9 cellular contexts compared by ENCODE assay signal in the genomic region with DNA sequence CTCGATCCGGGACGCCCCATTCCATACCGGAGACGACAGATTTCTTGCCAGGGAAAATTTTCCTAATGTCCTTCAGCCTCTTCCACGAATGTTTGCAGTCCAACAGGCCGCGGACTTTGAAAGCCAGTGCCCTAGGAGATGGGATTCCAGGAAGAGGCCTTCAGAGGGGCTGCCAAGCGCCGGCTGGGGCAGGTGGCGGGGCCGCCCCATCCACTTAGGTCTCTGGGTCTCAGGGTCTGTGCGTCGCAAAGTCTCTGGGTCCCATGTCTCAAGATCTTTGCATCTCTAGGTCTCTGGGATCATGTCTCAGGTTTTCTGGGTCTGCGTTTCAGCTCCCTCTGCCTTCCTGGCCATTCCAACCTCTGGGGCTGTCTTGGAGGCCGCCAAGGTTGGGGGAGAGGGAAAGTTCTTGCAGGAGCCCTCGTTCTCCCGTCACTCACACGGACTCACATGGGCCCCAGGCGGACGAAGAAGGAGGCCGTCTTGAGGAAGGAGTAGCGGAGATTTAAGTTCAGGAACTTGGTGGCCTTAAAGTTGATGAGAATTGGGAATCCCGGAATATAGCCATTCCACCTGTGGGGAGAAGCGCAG. TPM values are rescaled to one million over a fixed set of nuclear protein-coding genes. Genes with fewer than 3 reads are reported as not detected.
DNase-seq lines count a peak whose midpoint lies in the region; ATAC-seq and TF ChIP-seq lines count a peak whose summit lies in the region.
"Had no signal": no experiment of that assay in that cellular context is flagged by ENCODE, and none has a peak within 500 bp of the region (broad histone marks: within the 10 kb centered on the region; RNA-seq: fewer than 3 reads in every experiment).

No MANE protein-coding gene starts in this region.

- H3K27me3 ChIP-seq in right lobe of liver: peaks cover 0 to 2% of the 10 kb centered on the region in 2 donors
- H3K27me3 ChIP-seq in testis: no peaks in the 10 kb centered on the region

- CTCF ChIA-PET in activated CD4-positive, alpha-beta T cell treated with anti-CD3 and anti-CD28 coated beads for 36 hours (lab: Charles Lee): interaction anchor here (0.6 to 20.9 kb wide), 12 partner anchors 9 to 1180 kb away, joined by 3 to 315 read pairs (median 5); partner anchors contain the start of gene ALOXE3

- peak overlapping the region; percentile 53 for H3K27ac Mint-ChIP-seq in activated CD4-positive, alpha-beta T cell treated with anti-CD3 and anti-CD28 coated beads for 36 hours
- H3K27ac Mint-ChIP-seq in activated naive CD8-positive, alpha-beta T cell treated with anti-CD3 and anti-CD28 coated beads, Interleukin-2, amount 50 U/mL, for 24 hours: peak overlapping the region; percentile 88

- H3K4me3 ChIP-seq in right lobe of liver (peak overlapping the region in 2 of 3 donors; percentile 18 to 31), testis (peak overlapping the region; percentile 52 to 54)

- H3K4me3 Mint-ChIP-seq in activated CD4-positive, alpha-beta T cell treated with anti-CD3 and anti-CD28 coated beads for 36 hours: peak overlapping the region; percentile 94
- H3K4me3 Mint-ChIP-seq in activated naive CD8-positive, alpha-beta T cell treated with anti-CD3 and anti-CD28 coated beads, Interleukin-2, amount 50 U/mL, for 24 hours: peak overlapping the region; percentile 90

- peaks cover 12% of the 10 kb centered on the region for H3K4me1 Mint-ChIP-seq in activated CD4-positive, alpha-beta T cell treated with anti-CD3 and anti-CD28 coated beads for 36 hours
- H3K4me1 Mint-ChIP-seq in activated naive CD8-positive, alpha-beta T cell treated with anti-CD3 and anti-CD28 coated beads, Interleukin-2, amount 50 U/mL, for 24 hours: peaks cover 15% of the 10 kb centered on the region

- no peak for TF ChIP-seq POLR2A in right lobe of liver (IDR thresholded peaks at IDR 0.05)
- TF ChIP-seq POLR2A in testis (IDR thresholded peaks at IDR 0.05): no peak

- intact Hi-C loops in activated CD4-positive, alpha-beta T cell treated with anti-CD3 and anti-CD28 coated beads for 36 hours (cut with DNase I, micrococcal nuclease): loop anchor here (1.0 to 5.0 kb wide), 2 partner anchors 30 to 77 kb away; no protein-coding TSS in a partner anchor
- intact Hi-C loops in right lobe of liver (cut with DNase I) (no loop called here), testis (cut with DNase I; ENCODE audit: low total_unique reads) (no loop called here)

- H3K36me3 Mint-ChIP-seq in activated CD4-positive, alpha-beta T cell treated with anti-CD3 and anti-CD28 coated beads for 36 hours (ENCODE audit: low read depth): peaks cover 14% of the 10 kb centered on the region
- peaks cover 12% of the 10 kb centered on the region for H3K36me3 Mint-ChIP-seq in activated naive CD8-positive, alpha-beta T cell treated with anti-CD3 and anti-CD28 coated beads, Interleukin-2, amount 50 U/mL, for 24 hours (ENCODE audit: low read depth)

- H3K9me3 Mint-ChIP-seq in activated CD4-positive, alpha-beta T cell treated with anti-CD3 and anti-CD28 coated beads for 36 hours (ENCODE audit: low read depth): no peaks in the 10 kb centered on the region
- no peaks in the 10 kb centered on the region for H3K9me3 Mint-ChIP-seq in activated naive CD8-positive, alpha-beta T cell treated with anti-CD3 and anti-CD28 coated beads, Interleukin-2, amount 50 U/mL, for 24 hours

- no peak overlapping the region for H3K27ac ChIP-seq in right lobe of liver
- H3K27ac ChIP-seq in testis: no peak overlapping the region

- TF ChIP-seq CTCF in right lobe of liver (IDR thresholded peaks at IDR 0.05): peak in 3 of 4 donors; percentile 2 to 23 (median 4)
- no peak for TF ChIP-seq CTCF in testis (IDR thresholded peaks at IDR 0.05)

- POLR2A ChIA-PET in activated CD4-positive, alpha-beta T cell treated with anti-CD3 and anti-CD28 coated beads for 36 hours (lab: Charles Lee): no interaction called here

- H3K36me3 ChIP-seq in right lobe of liver: no peaks in the 10 kb centered on the region
- no peaks in the 10 kb centered on the region for H3K36me3 ChIP-seq in testis (ENCODE audit: low read depth, missing control alignments)

- H3K27me3 Mint-ChIP-seq in activated CD4-positive, alpha-beta T cell treated with anti-CD3 and anti-CD28 coated beads for 36 hours: no peaks in the 10 kb centered on the region
- no peaks in the 10 kb centered on the region for H3K27me3 Mint-ChIP-seq in activated naive CD8-positive, alpha-beta T cell treated with anti-CD3 and anti-CD28 coated beads, Interleukin-2, amount 50 U/mL, for 24 hours

- WGBS in right lobe of liver (ENCODE audit: insufficient coverage, low coverage, low lambda C conversion rate, missing lambda C conversion rate): 15% methylated on average over 23 of the region's 25 CpGs
- 14 to 26% methylated on average over 10 to 25 of the region's 25 CpGs for WGBS in testis, 2 donors

- no peak for ATAC-seq in activated CD4-positive, alpha-beta T cell treated with anti-CD3 and anti-CD28 coated beads for 36 hours
- ATAC-seq in activated naive CD8-positive, alpha-beta T cell treated with anti-CD3 and anti-CD28 coated beads, Interleukin-2, amount 50 U/mL, for 24 hours: no peak
- ATAC-seq in right lobe of liver: peak in 1 of 4 donors; percentile 9
- ATAC-seq in HG03571 (IDR thresholded peaks at IDR 0.05; ENCODE audit: unreplicated experiment): no peak

- H3K4me1 ChIP-seq in right lobe of liver (peaks cover 0 to 11% (median 5%) of the 10 kb centered on the region in 4 donors), testis (peaks cover 10% of the 10 kb centered on the region)

- DNase-seq in activated CD4-positive, alpha-beta T cell treated with anti-CD3 and anti-CD28 coated beads for 36 hours: no peak
- no peak for DNase-seq in activated CD4-positive, alpha-beta T cell treated with anti-CD3 and anti-CD28 coated beads, Interleukin-2, amount 50 U/mL, for 1 hour
- DNase-seq in activated naive CD8-positive, alpha-beta T cell treated with anti-CD3 and anti-CD28 coated beads, Interleukin-2, amount 50 U/mL, for 24 hours: no peak
- no peak for DNase-seq in right lobe of liver
- DNase-seq in testis: no peak
- DNase-seq in hypothalamus (lab: John Stamatoyannopoulos, UW): no peak
- no peak for DNase-seq in stimulated activated CD4-positive, alpha-beta T cell treated with anti-CD3 and anti-CD28 coated beads, Interleukin-4, amount 100 ng/mL, for 1 hour

- H3K9me3 ChIP-seq in right lobe of liver: no peaks in the 10 kb centered on the region
- H3K9me3 ChIP-seq in testis: no peaks in the 10 kb centered on the region

RNA-seq across cellular contexts. Expression of gene ALOX12B, which starts 7.2 kb away (rescaled TPM):
- 1 to 10 TPM; 3.3 to 3.6 TPM for total RNA-seq in activated CD4-positive, alpha-beta T cell treated with anti-CD3 and anti-CD28 coated beads for 36 hours
- not detected for total RNA-seq in right lobe of liver
- under 1 TPM; 0.87 to 0.99 TPM for total RNA-seq in testis
- 1.1 TPM for polyA plus RNA-seq in testis (ENCODE audit: insufficient read depth, low read depth, low replicate concordance)

RNA-seq across cellular contexts. Expression of gene ALOXE3, which starts 38.0 kb away (rescaled TPM):
- total RNA-seq in activated CD4-positive, alpha-beta T cell treated with anti-CD3 and anti-CD28 coated beads for 36 hours: under 1 TPM; 0.27 to 0.28 TPM
- total RNA-seq in right lobe of liver (not detected), testis (1 to 10 TPM; 2.2 to 4.3 TPM)
- polyA plus RNA-seq in testis (ENCODE audit: insufficient read depth, low read depth, low replicate concordance): 2.7 TPM

RNA-seq across cellular contexts. Expression of gene ALOX15B, which starts 41.4 kb away (rescaled TPM):
- total RNA-seq in activated CD4-positive, alpha-beta T cell treated with anti-CD3 and anti-CD28 coated beads for 36 hours: under 1 TPM; 0.09 to 0.18 TPM
- total RNA-seq in right lobe of liver: 1 to 10 TPM in 2 of 6 experiments, under 1 TPM in 4; 0.22 to 2.2 (median 0.72) TPM
- 1 to 10 TPM in 1 of 2 donors, under 1 TPM in 1; 0.79 to 2.2 TPM for total RNA-seq in testis
- polyA plus RNA-seq in testis (ENCODE audit: insufficient read depth, low read depth, low replicate concordance): 1.8 TPM

RNA-seq across cellular contexts. Expression of gene HES7, which starts 43.6 kb away (rescaled TPM):
- total RNA-seq in activated CD4-positive, alpha-beta T cell treated with anti-CD3 and anti-CD28 coated beads for 36 hours: 1 to 10 TPM; 2.4 to 3.2 TPM
- total RNA-seq in right lobe of liver (not detected), testis (under 1 TPM in 1 of 2 donors, not detected in 1; 0.31 TPM)
- 0.25 TPM for polyA plus RNA-seq in testis (ENCODE audit: insufficient read depth, low read depth, low replicate concordance)
- total RNA-seq: ureter had no signal

Comparison
In these comparisons a context has a peak if more than half of its experiments do, and no peak if none do; other contexts are left out.
1. CTCF ChIP-seq: peak in right lobe of liver (3 of 4); none in testis (0 of 3).
2. intact Hi-C loops: an anchor here in activated CD4-positive, alpha-beta T cell treated with anti-CD3 and anti-CD28 coated beads for 36 hours (1.0 to 5.0 kb wide); none called in right lobe of liver and testis.